In genomic region chr3:197811343-197811742, GRCh38 we compare ENCODE assay signal across 10 cellular contexts. TPM values are rescaled to one million over a fixed set of nuclear protein-coding genes. Genes with fewer than 3 reads are reported as not detected.
DNase-seq lines count a peak whose midpoint lies in the region; ATAC-seq, FAIRE-seq and TF ChIP-seq lines count a peak whose summit lies in the region.
"Had no signal": no experiment of that assay in that cellular context is flagged by ENCODE, and none has a peak within 500 bp of the region (broad histone marks: within the 10 kb centered on the region; RNA-seq: fewer than 3 reads in every experiment).

No MANE protein-coding gene starts in this region.

- no peak for FAIRE-seq in urothelium cell line (lab: Jason Lieb, UNC)

- no peaks in the 10 kb centered on the region for H3K79me1 ChIP-seq in neuronal stem cell (ENCODE audit: low read depth, low read length)

- H3K4me2 ChIP-seq in neuronal stem cell (ENCODE audit: insufficient read depth, low read length, poor library complexity, severe bottlenecking): no peak overlapping the region

- H2BK12ac ChIP-seq in neuronal stem cell (ENCODE audit: low read length): no peak overlapping the region

- H4K8ac ChIP-seq in neuronal stem cell (ENCODE audit: low read depth, low read length): no peak overlapping the region

- no peak overlapping the region for H2AK5ac ChIP-seq in neuronal stem cell (ENCODE audit: low read depth, low read length)

- peaks cover 0 to 2% of the 10 kb centered on the region in 2 donors for H3K4me1 ChIP-seq in neuronal stem cell (ENCODE audit: control insufficient read depth in 2 of 2, insufficient read depth in 1 of 2, low read depth in 1 of 2, low read length in 2 of 2)

- no peak overlapping the region for H2AFZ ChIP-seq in neuronal stem cell (ENCODE audit: low read length)

- CTCF ChIA-PET in BJ (lab: Yijun Ruan, JAX): no interaction called here

- no peak overlapping the region for H3K9ac ChIP-seq in neuronal stem cell (ENCODE audit: low read depth, low read length, poor library complexity)

- no peak overlapping the region for H4K91ac ChIP-seq in neuronal stem cell (ENCODE audit: low read depth, low read length, poor library complexity)

- no peaks in the 10 kb centered on the region for H3K36me3 ChIP-seq in BJ (ENCODE audit: control insufficient read depth, insufficient read depth, low read length)
- H3K36me3 ChIP-seq in neuronal stem cell (replicated peaks in 1 of 2; ENCODE audit: control insufficient read depth in 2 of 2, insufficient read depth in 2 of 2, low read length in 2 of 2): peaks cover 0 to 20% of the 10 kb centered on the region in 2 donors
- H3K36me3 ChIP-seq: prostate gland had no signal

- no CpG with 5 or more reads among the region's 3 CpGs for WGBS in neuronal stem cell (ENCODE audit: extremely low coverage in 2 of 2, insufficient read length in 2 of 2, insufficient replicate concordance in 1 of 2), 2 donors

- H3K9me3 ChIP-seq in neuronal stem cell (replicated peaks in 1 of 2; ENCODE audit: control insufficient read depth in 2 of 2, insufficient read depth in 1 of 2, low read depth in 1 of 2, low read length in 2 of 2): peaks cover 0 to 5% of the 10 kb centered on the region in 2 donors
- H3K9me3 ChIP-seq: prostate gland had no signal

- no peak overlapping the region for H3K14ac ChIP-seq in neuronal stem cell (ENCODE audit: low read length)

- H3K4me3 ChIP-seq in BJ (ENCODE audit: low read depth, low read length) (no peak overlapping the region), neuronal stem cell (ENCODE audit: low read length in 2 of 2) (no peak overlapping the region)
- H3K4me3 ChIP-seq: prostate gland had no signal

- no peak overlapping the region for H2BK5ac ChIP-seq in neuronal stem cell (ENCODE audit: low read length)

- no peak overlapping the region for H2BK120ac ChIP-seq in neuronal stem cell (ENCODE audit: low read depth, low read length)

- POLR2A ChIA-PET in BJ (lab: Charles Lee): no interaction called here

- ATAC-seq in HG03196 (IDR thresholded peaks at IDR 0.05; ENCODE audit: unreplicated experiment): no peak

- no peak overlapping the region for H3K27ac ChIP-seq in neuronal stem cell (replicated peaks; ENCODE audit: low read length)
- H3K27ac ChIP-seq: prostate gland had no signal

- no peak overlapping the region for H3K23ac ChIP-seq in neuronal stem cell (ENCODE audit: low read depth, low read length, poor library complexity)

- no peak overlapping the region for H3K4ac ChIP-seq in neuronal stem cell (ENCODE audit: low read length)

- H3K18ac ChIP-seq in neuronal stem cell (ENCODE audit: low read length): no peak overlapping the region

- TF ChIP-seq CTCF in BJ (IDR thresholded peaks at IDR 0.05; ENCODE audit: insufficient read depth, low read depth, low read length): no peak

- H2BK15ac ChIP-seq in neuronal stem cell (ENCODE audit: low read length): no peak overlapping the region

- DNase-seq in BJ (ENCODE audit: low read depth) (peak; percentile 96), SK-MEL-5 (ENCODE audit: low read depth, low spot score) (peak; percentile 99), fibroblast of the conjunctiva (ENCODE audit: low read depth) (peak; percentile 68), pons (ENCODE audit: low spot score) (peak; percentile 82), urothelium cell line (ENCODE audit: low spot score) (no peak), neuronal stem cell (ENCODE audit: low spot score) (no peak)
- no peak for DNase-seq in activated CD4-positive, alpha-beta T cell treated with anti-CD3 and anti-CD28 coated beads, Interleukin-2, amount 50 U/mL, for 4 hours
- DNase-seq: NCI-H1092 had no signal

- in situ Hi-C loops in SK-MEL-5 (cut with HindIII; ENCODE audit: low pct_unique_long_range_greater_than_20kb, low sequenced_read_pairs): no loop called here

- no peaks in the 10 kb centered on the region for H3K27me3 ChIP-seq in BJ (ENCODE audit: control insufficient read depth, insufficient read depth, low read length)
- H3K27me3 ChIP-seq in neuronal stem cell (ENCODE audit: control insufficient read depth in 3 of 3, insufficient read depth in 3 of 3, low read depth in 1 of 3, low read length in 3 of 3): no peaks in the 10 kb centered on the region

RNA-seq across cellular contexts. Expression of gene LRCH3, which starts 20.3 kb away (rescaled TPM):
- 109 and 155 TPM in 2 replicates for polyA plus RNA-seq in BJ (2011; rRNA removed)
- 60.8 and 82.3 TPM in 2 replicates for polyA minus RNA-seq in BJ (2011; rRNA and poly(A)+ RNA removed)
- 92.3 and 93.7 TPM in 2 replicates for total RNA-seq in SK-MEL-5 (2014; rRNA removed; shearing (Covaris generic))
- 50.4 and 122 TPM in 2 replicates for polyA plus RNA-seq in SK-MEL-5 (2015; cell fraction: cytosol; rRNA removed)
- polyA plus RNA-seq in SK-MEL-5 (2015; cell fraction: nucleus; rRNA removed): 56.3 and 79.7 TPM in 2 replicates
- 31.6 TPM for polyA plus RNA-seq in neuronal stem cell (2013, experiment 1 of 2)
- 30.8 TPM for polyA plus RNA-seq in neuronal stem cell (2013, experiment 2 of 2)

Comparison
In these comparisons a context has a peak if more than half of its experiments do, and no peak if none do; other contexts are left out.
1. DNase-seq: peak in BJ (single experiment), SK-MEL-5 (single experiment), fibroblast of the conjunctiva (single experiment) and pons (single experiment); none in urothelium cell line (single experiment), activated CD4-positive, alpha-beta T cell treated with anti-CD3 and anti-CD28 coated beads, Interleukin-2, amount 50 U/mL, for 4 hours (0 of 2) and neuronal stem cell (single experiment).